Comparison of ENCODE assay signal across 8 cellular contexts in the genomic region with DNA sequence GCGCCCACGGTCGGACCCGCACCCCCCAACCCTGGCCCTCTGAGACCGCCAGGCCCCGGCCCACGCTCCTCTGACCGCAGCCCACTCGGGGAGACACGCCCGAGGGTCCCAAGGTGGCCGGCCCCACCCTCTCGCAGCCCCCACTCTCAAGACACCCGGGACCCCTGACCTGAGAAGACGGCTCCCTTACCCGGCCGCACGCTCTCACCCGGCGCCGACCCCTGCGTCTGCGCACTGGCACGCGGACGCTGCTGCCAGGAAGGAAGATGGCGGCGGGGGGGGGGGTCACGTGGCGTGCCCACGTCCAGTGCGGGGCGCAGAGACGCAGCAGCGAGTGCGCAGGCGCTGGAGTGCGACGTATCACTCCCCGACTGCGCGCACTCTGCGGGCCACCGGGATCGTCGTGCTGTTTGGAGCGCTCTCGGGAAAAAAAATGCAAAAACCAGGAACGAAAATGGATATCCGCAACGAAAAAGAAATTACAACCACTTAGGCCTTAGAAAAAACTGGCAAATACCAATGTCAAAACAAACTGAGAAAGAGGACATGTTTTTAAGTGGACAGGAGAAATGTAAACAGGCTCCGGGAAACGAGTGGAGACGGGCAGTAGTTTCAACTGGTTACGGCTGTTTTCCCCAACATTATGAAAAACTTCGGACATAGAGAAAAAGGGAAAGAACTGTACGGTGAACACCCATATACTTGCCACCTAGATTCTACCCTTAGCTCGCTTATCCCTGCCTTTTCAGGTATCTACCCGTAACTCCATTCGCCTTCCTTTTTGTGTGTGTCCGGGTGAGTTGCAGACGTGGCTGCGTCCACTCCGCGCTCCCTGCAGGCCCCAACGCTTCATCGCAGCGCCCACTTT. TPM values are rescaled to one million over a fixed set of nuclear protein-coding genes. Genes with fewer than 3 reads are reported as not detected.
DNase-seq lines count a peak whose midpoint lies in the region; ATAC-seq and TF ChIP-seq lines count a peak whose summit lies in the region.

A gene (minus strand): TSS at position 236 of the 868 bp plus-strand sequence. CDS start 902 bp downstream, outside the sequence.

- peaks cover 73% of the 10 kb centered on the region for H3K4me1 Mint-ChIP-seq in stimulated activated naive CD8-positive, alpha-beta T cell treated with anti-CD3 and anti-CD28 coated beads, Interleukin-15, amount 100 ng/mL, for 72 hours

- H4K20me1 ChIP-seq in neural cell (ENCODE audit: insufficient read depth): no peaks in the 10 kb centered on the region

- no peaks in the 10 kb centered on the region for H3K9me3 Mint-ChIP-seq in stimulated activated naive CD8-positive, alpha-beta T cell treated with anti-CD3 and anti-CD28 coated beads, Interleukin-15, amount 100 ng/mL, for 72 hours

- no peak for TF ChIP-seq CTCF in foreskin fibroblast (IDR thresholded peaks at IDR 0.05; ENCODE audit: low read depth, low read length)
- no peak for TF ChIP-seq CTCF in neural cell (IDR thresholded peaks at IDR 0.05; ENCODE audit: poor library complexity, severe bottlenecking)

- H3K4me3 ChIP-seq in SJSA1 (peak within 1 kb of the TSS; percentile 92), foreskin fibroblast (ENCODE audit: low read depth in 1 of 2, low read length in 2 of 2) (peak within 1 kb of the TSS; percentile 81 to 84), neural cell (ENCODE audit: low read length) (peak within 1 kb of the TSS; percentile 100)

- H3K4me1 ChIP-seq in SJSA1 (replicated peaks): peaks cover 28% of the 10 kb centered on the region

- peaks cover 5% of the 10 kb centered on the region for H3F3A ChIP-seq in neural cell (ENCODE audit: insufficient read depth, low read length, poor library complexity, severe bottlenecking)

- peak within 1 kb of the TSS; percentile 92 to 97 for H3K4me3 Mint-ChIP-seq in stimulated activated naive CD8-positive, alpha-beta T cell treated with anti-CD3 and anti-CD28 coated beads, Interleukin-15, amount 100 ng/mL, for 72 hours

- H3K36me3 ChIP-seq in SJSA1 (peaks cover 68% of the 10 kb centered on the region), neural cell (ENCODE audit: insufficient read depth, low read length) (no peaks in the 10 kb centered on the region)

- H3K9ac ChIP-seq in neural cell (ENCODE audit: low read length): peak within 1 kb of the TSS; percentile 91

- no peaks in the 10 kb centered on the region for H3K27me3 Mint-ChIP-seq in stimulated activated naive CD8-positive, alpha-beta T cell treated with anti-CD3 and anti-CD28 coated beads, Interleukin-15, amount 100 ng/mL, for 72 hours

- H3K27ac ChIP-seq in SJSA1: peak within 1 kb of the TSS; percentile 76
- peak within 1 kb of the TSS; percentile 76 for H3K27ac ChIP-seq in neural cell (ENCODE audit: low read length)

- H2AFZ ChIP-seq in neural cell (ENCODE audit: low read depth, low read length): peak within 1 kb of the TSS; percentile 65

- peak within 1 kb of the TSS; percentile 89 for H3K4me2 ChIP-seq in neural cell (ENCODE audit: low read length)

- DNase-seq in ELR (ENCODE audit: low read depth) (peak; percentile 92), HCEC 1CT (peak; percentile 85), NAMALWA (ENCODE audit: low spot score) (peak; percentile 98), SJSA1 (ENCODE audit: low read depth in 1 of 2, low spot score in 2 of 2) (peak; percentile 86 to 93), foreskin fibroblast (peak; percentile 93 to 98)
- DNase-seq in activated gamma-delta T cell treated with anti-CD3 and anti-CD28 coated beads, Interleukin-2, amount 50 U/mL, for 16 hours (ENCODE audit: low read depth): peak; percentile 90
- peak; percentile 80 to 89 for DNase-seq in stimulated activated naive CD8-positive, alpha-beta T cell treated with anti-CD3 and anti-CD28 coated beads, Interleukin-15, amount 100 ng/mL, for 72 hours

- ATAC-seq in stimulated activated naive CD8-positive, alpha-beta T cell treated with anti-CD3 and anti-CD28 coated beads, Interleukin-15, amount 100 ng/mL, for 72 hours: peak; percentile 82

- no peak for TF ChIP-seq EP300 in neural cell (conservative IDR thresholded peaks at IDR 0.05; ENCODE audit: poor library complexity, severe bottlenecking)

- H3K9me2 ChIP-seq in neural cell (ENCODE audit: insufficient read depth, low read length): no peaks in the 10 kb centered on the region

- peak within 1 kb of the TSS; percentile 92 to 95 for H3K27ac Mint-ChIP-seq in stimulated activated naive CD8-positive, alpha-beta T cell treated with anti-CD3 and anti-CD28 coated beads, Interleukin-15, amount 100 ng/mL, for 72 hours

- no peak for TF ChIP-seq RAD21 in neural cell (conservative IDR thresholded peaks at IDR 0.05)

- H3K9me3 ChIP-seq in SJSA1 (replicated peaks) (peaks cover 5% of the 10 kb centered on the region; the same call in 1 of the 2 replicates), neural cell (ENCODE audit: low read length) (no peaks in the 10 kb centered on the region)

- H3K27me3 ChIP-seq in SJSA1 (replicated peaks) (no peaks in the 10 kb centered on the region), neural cell (ENCODE audit: insufficient read depth, low read depth, low read length) (no peaks in the 10 kb centered on the region)

- H3K79me2 ChIP-seq in neural cell (replicated peaks; ENCODE audit: insufficient read depth, low read length): peaks cover 22% of the 10 kb centered on the region

TF ChIP-seq in neural cell, 6 proteins besides CTCF, POLR2A, EP300 and RAD21:
- no peak for TF ChIP-seq SMC3 (conservative IDR thresholded peaks at IDR 0.05; ENCODE audit: poor library complexity)
- TF ChIP-seq MXI1 (conservative IDR thresholded peaks at IDR 0.05; ENCODE audit: poor library complexity, severe bottlenecking): peak; percentile 82
- TF ChIP-seq TAF1 (IDR thresholded peaks at IDR 0.05; ENCODE audit: low read depth): no peak
- TF ChIP-seq, protein P1, sequence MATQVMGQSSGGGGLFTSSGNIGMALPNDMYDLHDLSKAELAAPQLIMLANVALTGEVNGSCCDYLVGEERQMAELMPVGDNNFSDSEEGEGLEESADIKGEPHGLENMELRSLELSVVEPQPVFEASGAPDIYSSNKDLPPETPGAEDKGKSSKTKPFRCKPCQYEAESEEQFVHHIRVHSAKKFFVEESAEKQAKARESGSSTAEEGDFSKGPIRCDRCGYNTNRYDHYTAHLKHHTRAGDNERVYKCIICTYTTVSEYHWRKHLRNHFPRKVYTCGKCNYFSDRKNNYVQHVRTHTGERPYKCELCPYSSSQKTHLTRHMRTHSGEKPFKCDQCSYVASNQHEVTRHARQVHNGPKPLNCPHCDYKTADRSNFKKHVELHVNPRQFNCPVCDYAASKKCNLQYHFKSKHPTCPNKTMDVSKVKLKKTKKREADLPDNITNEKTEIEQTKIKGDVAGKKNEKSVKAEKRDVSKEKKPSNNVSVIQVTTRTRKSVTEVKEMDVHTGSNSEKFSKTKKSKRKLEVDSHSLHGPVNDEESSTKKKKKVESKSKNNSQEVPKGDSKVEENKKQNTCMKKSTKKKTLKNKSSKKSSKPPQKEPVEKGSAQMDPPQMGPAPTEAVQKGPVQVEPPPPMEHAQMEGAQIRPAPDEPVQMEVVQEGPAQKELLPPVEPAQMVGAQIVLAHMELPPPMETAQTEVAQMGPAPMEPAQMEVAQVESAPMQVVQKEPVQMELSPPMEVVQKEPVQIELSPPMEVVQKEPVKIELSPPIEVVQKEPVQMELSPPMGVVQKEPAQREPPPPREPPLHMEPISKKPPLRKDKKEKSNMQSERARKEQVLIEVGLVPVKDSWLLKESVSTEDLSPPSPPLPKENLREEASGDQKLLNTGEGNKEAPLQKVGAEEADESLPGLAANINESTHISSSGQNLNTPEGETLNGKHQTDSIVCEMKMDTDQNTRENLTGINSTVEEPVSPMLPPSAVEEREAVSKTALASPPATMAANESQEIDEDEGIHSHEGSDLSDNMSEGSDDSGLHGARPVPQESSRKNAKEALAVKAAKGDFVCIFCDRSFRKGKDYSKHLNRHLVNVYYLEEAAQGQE (IDR thresholded peaks at IDR 0.05; ENCODE audit: borderline replicate concordance): no peak
- TF ChIP-seq POLR2AphosphoS5 (IDR thresholded peaks at IDR 0.05): peak; percentile 80
- TF ChIP-seq EZH2 (IDR thresholded peaks at IDR 0.05; ENCODE audit: borderline replicate concordance, insufficient read depth, low read length, poor library complexity, severe bottlenecking): no peak

RNA-seq across cellular contexts. Expression of the gene that starts here (rescaled TPM):
- total RNA-seq in SJSA1 (2014; rRNA removed; shearing (Covaris generic)): 72.8 and 96.3 TPM in 2 replicates
- polyA plus RNA-seq in neural cell: 51.9 and 62.6 TPM in 2 replicates
- polyA minus RNA-seq in neural cell: 23.9 and 31.5 TPM in 2 replicates

Comparison
In these comparisons a context has a peak if more than half of its experiments do, and no peak if none do; other contexts are left out.
1. Peak in every context shown above with its lines: DNase-seq, ATAC-seq, H3K4me3 ChIP-seq and H3K27ac ChIP-seq.